ENCODE assay signal across 1 cellular context in genomic region chr15:50354838-50355611, GRCh38.
TF ChIP-seq lines count a peak whose summit lies in the region.

Gene GABPB1, minus strand, starts transcription at chr15:50355198. Its CDS starts 45,400 bp downstream, at chr15:50309798.

TF ChIP-seq in HepG2, 621 proteins besides CTCF, POLR2A, EP300 and RAD21 (continued from another document and continues in another):
- no peak; the same call in 1 of the 2 replicates for TF ChIP-seq MEF2D (CRISPR knock-in tag; IDR thresholded peaks at IDR 0.05)
- no peak for TF ChIP-seq DDIT3 (CRISPR knock-in tag; IDR thresholded peaks at IDR 0.05)
- peak; percentile 93 for TF ChIP-seq POLR2G (IDR thresholded peaks at IDR 0.05; ENCODE audit: low read depth, low read length)
- peak; percentile 44; the same call in 1 of the 2 replicates for TF ChIP-seq KLF12 (CRISPR knock-in tag; IDR thresholded peaks at IDR 0.05; ENCODE audit: borderline replicate concordance)
- peak; percentile 83 for TF ChIP-seq POGZ (CRISPR knock-in tag; IDR thresholded peaks at IDR 0.05)
- no peak; the same call in 1 of the 2 replicates for TF ChIP-seq SP140L (CRISPR knock-in tag; IDR thresholded peaks at IDR 0.05; ENCODE audit: borderline replicate concordance)
- TF ChIP-seq ZNF143 (CRISPR knock-in tag; IDR thresholded peaks at IDR 0.05): peak; percentile 87
- TF ChIP-seq ZNF7 (CRISPR knock-in tag; IDR thresholded peaks at IDR 0.05): no peak; the same call in 1 of the 2 replicates
- TF ChIP-seq ZNF281 (CRISPR knock-in tag; IDR thresholded peaks at IDR 0.05; ENCODE audit: borderline replicate concordance): 0 out of 2 replicates have a peak, but pooled peaks have one; percentile 21
- TF ChIP-seq ZSCAN29 (CRISPR knock-in tag; conservative IDR thresholded peaks at IDR 0.05): peak; percentile 69; the same call in 1 of the 2 replicates
- no peak; the same call in 1 of the 2 replicates for TF ChIP-seq ATF7-NPFF (CRISPR knock-in tag; IDR thresholded peaks at IDR 0.05; ENCODE audit: low read depth)
- no peak for TF ChIP-seq ZNF382 (CRISPR knock-in tag; IDR thresholded peaks at IDR 0.05; ENCODE audit: borderline replicate concordance)
- peak; percentile 65; the same call in 1 of the 2 replicates for TF ChIP-seq ZNF256 (CRISPR knock-in tag; conservative IDR thresholded peaks at IDR 0.05)
- no peak; the same call in 1 of the 2 replicates for TF ChIP-seq ZNF639 (CRISPR knock-in tag; conservative IDR thresholded peaks at IDR 0.05)
- peak; percentile 90; the same call in 1 of the 2 replicates for TF ChIP-seq ZNF557 (CRISPR knock-in tag; IDR thresholded peaks at IDR 0.05)
- TF ChIP-seq ZSCAN12 (CRISPR knock-in tag; IDR thresholded peaks at IDR 0.05): peak; percentile 96
- TF ChIP-seq DBP (CRISPR knock-in tag; IDR thresholded peaks at IDR 0.05; ENCODE audit: not compliant biosample characterization): no peak
- no peak for TF ChIP-seq ZNF205 (CRISPR knock-in tag; IDR thresholded peaks at IDR 0.05)
- 0 out of 2 replicates have a peak, but pooled peaks have one; percentile 17 for TF ChIP-seq HMGXB3 (CRISPR knock-in tag; IDR thresholded peaks at IDR 0.05; ENCODE audit: borderline replicate concordance)
- TF ChIP-seq ZNF292 (CRISPR knock-in tag; IDR thresholded peaks at IDR 0.05; ENCODE audit: borderline replicate concordance, low read depth): peak; percentile 58; the same call in 1 of the 2 replicates
- peak; percentile 93 for TF ChIP-seq KAT8 (CRISPR knock-in tag; IDR thresholded peaks at IDR 0.05)
- peak; percentile 83 for TF ChIP-seq SRY (CRISPR knock-in tag; IDR thresholded peaks at IDR 0.05)
- TF ChIP-seq RBAK (CRISPR knock-in tag; IDR thresholded peaks at IDR 0.05): no peak
- TF ChIP-seq RFX1 (IDR thresholded peaks at IDR 0.05): no peak
- no peak for TF ChIP-seq RFX3 (CRISPR knock-in tag; IDR thresholded peaks at IDR 0.05)
- peak; percentile 49 for TF ChIP-seq CREM (IDR thresholded peaks at IDR 0.05)
- no peak for TF ChIP-seq CREM (CRISPR knock-in tag; IDR thresholded peaks at IDR 0.05)
- TF ChIP-seq ZNF75D (CRISPR knock-in tag; IDR thresholded peaks at IDR 0.05; ENCODE audit: borderline replicate concordance): peak; percentile 91; the same call in 1 of the 2 replicates
- TF ChIP-seq ZNF597 (CRISPR knock-in tag; IDR thresholded peaks at IDR 0.05): no peak
- peak; percentile 75 for TF ChIP-seq ARNT2 (CRISPR knock-in tag; IDR thresholded peaks at IDR 0.05; ENCODE audit: low read depth)
- peak; percentile 56 for TF ChIP-seq ZNF792 (CRISPR knock-in tag; IDR thresholded peaks at IDR 0.05)
- TF ChIP-seq ZFP37 (CRISPR knock-in tag; IDR thresholded peaks at IDR 0.05; ENCODE audit: borderline replicate concordance): peak; percentile 94
- TF ChIP-seq ZKSCAN5 (CRISPR knock-in tag; IDR thresholded peaks at IDR 0.05): no peak
- peak; percentile 87 for TF ChIP-seq TAF1 (CRISPR knock-in tag; IDR thresholded peaks at IDR 0.05)
- TF ChIP-seq ZNF660 (CRISPR knock-in tag; IDR thresholded peaks at IDR 0.05; ENCODE audit: borderline replicate concordance, low read depth): no peak
- no peak for TF ChIP-seq PCBP2 (optimal IDR thresholded peaks at IDR 0.05; ENCODE audit: low read depth, low read length, poor library complexity, severe bottlenecking)
- TF ChIP-seq CREB1 (IDR thresholded peaks at IDR 0.05): 0 out of 2 replicates have a peak, but pooled peaks have one; percentile 30
- TF ChIP-seq CREB1 (CRISPR knock-in tag; IDR thresholded peaks at IDR 0.05): no peak
- TF ChIP-seq HOXA5 (CRISPR knock-in tag; IDR thresholded peaks at IDR 0.05): peak; percentile 89
- TF ChIP-seq KIAA2018 (CRISPR knock-in tag; IDR thresholded peaks at IDR 0.05; ENCODE audit: borderline replicate concordance): peak; percentile 59; the same call in 1 of the 2 replicates
